ENCODE assay signal across 15 cellular contexts in the genomic region with DNA sequence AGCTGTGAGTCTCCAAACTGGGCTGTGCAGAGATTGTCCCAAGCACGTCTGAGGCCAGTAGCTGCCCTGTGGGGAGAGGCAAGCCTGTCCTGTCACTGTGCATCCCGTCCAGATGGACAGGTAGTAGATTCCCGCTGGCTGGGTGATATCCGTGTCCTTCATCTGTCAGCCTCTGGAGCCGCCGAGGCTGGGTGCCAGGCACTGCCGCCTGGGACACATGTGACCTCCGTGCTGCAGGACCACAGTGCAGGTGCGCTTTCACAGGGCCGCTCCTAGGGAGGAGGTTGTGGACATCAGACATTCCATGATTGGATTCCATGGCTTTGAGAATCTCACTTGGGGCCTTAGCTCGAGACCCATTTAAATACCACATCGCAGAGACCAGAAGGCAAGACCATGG.
"Had no signal": no experiment of that assay in that cellular context is flagged by ENCODE, and none has a peak within 500 bp of the region (broad histone marks: within the 10 kb centered on the region; RNA-seq: fewer than 3 reads in every experiment).

No MANE protein-coding gene starts in this region.

- H3K27me3 Mint-ChIP-seq: activated naive CD8-positive, alpha-beta T cell treated with anti-CD3 and anti-CD28 coated beads, Interleukin-2, amount 10 ng/mL, durations not matched to agents 7 days and 5 days; stimulated activated memory B cell treated with anti-CD40 and anti-IgM and Interleukin-4, amounts not matched to agents 10 μg/mL and 1 μg/mL and 100 μg/mL, for 72 hours had no signal

- H3K27ac Mint-ChIP-seq: activated naive CD8-positive, alpha-beta T cell treated with anti-CD3 and anti-CD28 coated beads, Interleukin-2, amount 10 ng/mL, durations not matched to agents 7 days and 5 days; activated T-helper 1 cell treated with anti-CD3 and anti-CD28 coated beads, Interleukin-12 subunit alpha, Interleukin-12 subunit beta, Interleukin-2, Interleukin-4 antibody, amounts not matched to agents 30 ng/mL and 10 ng/mL and 1 ng/mL, durations not matched to agents 14 hours and 24 hours and 36 hours; mesothelial cell of epicardium had no signal

- H3K36me3 ChIP-seq: thyroid gland had no signal

- H3K9me3 Mint-ChIP-seq: activated naive CD8-positive, alpha-beta T cell treated with anti-CD3 and anti-CD28 coated beads, Interleukin-2, amount 10 ng/mL, durations not matched to agents 7 days and 5 days; activated T-helper 1 cell treated with anti-CD3 and anti-CD28 coated beads, Interleukin-12 subunit alpha, Interleukin-12 subunit beta, Interleukin-2, Interleukin-4 antibody, amounts not matched to agents 30 ng/mL and 10 ng/mL and 1 ng/mL, durations not matched to agents 14 hours and 24 hours and 36 hours; mesothelial cell of epicardium; stimulated activated memory B cell treated with anti-CD40 and anti-IgM and Interleukin-4, amounts not matched to agents 10 μg/mL and 1 μg/mL and 100 μg/mL, for 72 hours had no signal

- H3K4me3 Mint-ChIP-seq: activated naive CD8-positive, alpha-beta T cell treated with anti-CD3 and anti-CD28 coated beads, Interleukin-2, amount 10 ng/mL, durations not matched to agents 7 days and 5 days; activated T-helper 1 cell treated with anti-CD3 and anti-CD28 coated beads, Interleukin-12 subunit alpha, Interleukin-12 subunit beta, Interleukin-2, Interleukin-4 antibody, amounts not matched to agents 30 ng/mL and 10 ng/mL and 1 ng/mL, durations not matched to agents 14 hours and 24 hours and 36 hours; mesothelial cell of epicardium; stimulated activated memory B cell treated with anti-CD40 and anti-IgM and Interleukin-4, amounts not matched to agents 10 μg/mL and 1 μg/mL and 100 μg/mL, for 72 hours had no signal

- H3K27ac ChIP-seq: right atrium auricular region had no signal

- H3K9me3 ChIP-seq: right atrium auricular region, thyroid gland had no signal

- DNase-seq: activated CD4-positive, alpha-beta T cell treated with anti-CD3 and anti-CD28 coated beads for 1 hour; activated CD4-positive, alpha-beta T cell treated with anti-CD3 and anti-CD28 coated beads, Interleukin-2, amount 50 U/mL, for 48 hours; activated CD8-positive, alpha-beta memory T cell treated with anti-CD3 and anti-CD28 coated beads, Interleukin-2, amount 50 U/mL, for 4 hours; activated naive CD4-positive, alpha-beta T cell; activated naive CD8-positive, alpha-beta T cell treated with anti-CD3 and anti-CD28 coated beads, Interleukin-2, amount 10 ng/mL, durations not matched to agents 7 days and 5 days; stimulated activated CD4-positive, alpha-beta T cell treated with anti-CD3 and anti-CD28 coated beads, Interleukin-2, amount 100 ng/mL, for 48 hours; T-helper 9 cell; thyroid gland had no signal

- H3K27me3 ChIP-seq: right atrium auricular region, thyroid gland had no signal

- ATAC-seq: esophagus mucosa; left colon; stimulated activated memory B cell treated with anti-CD40 and anti-IgM and Interleukin-4, amounts not matched to agents 10 μg/mL and 1 μg/mL and 100 μg/mL, for 72 hours had no signal

- H3K36me3 Mint-ChIP-seq: mesothelial cell of epicardium had no signal

- H3K4me3 ChIP-seq: lung, right atrium auricular region, thyroid gland had no signal
